ENCODE assay signal across 24 cellular contexts in genomic region chr4:39324897-39325613, GRCh38. TPM values are rescaled to one million over a fixed set of nuclear protein-coding genes. Genes with fewer than 3 reads are reported as not detected.
DNase-seq lines count a peak whose midpoint lies in the region; ATAC-seq and TF ChIP-seq lines count a peak whose summit lies in the region.
"Had no signal": no experiment of that assay in that cellular context is flagged by ENCODE, and none has a peak within 500 bp of the region (broad histone marks: within the 10 kb centered on the region; RNA-seq: fewer than 3 reads in every experiment).

No MANE protein-coding gene starts in this region.

- H3K4me3 ChIP-seq in AG10803 (ENCODE audit: low read length), result no peak overlapping the region
- H3K4me3 ChIP-seq: body of pancreas, vagina had no signal

- H3K27ac Mint-ChIP-seq in nephron, result peak overlapping the region in 2 of 3 experiments; percentile 4 to 77
- no peak overlapping the region for H3K27ac Mint-ChIP-seq in WTC11
- H3K27ac Mint-ChIP-seq: activated naive CD8-positive, alpha-beta T cell had no signal

- no peak overlapping the region for H3K4me3 Mint-ChIP-seq in nephron
- no peak overlapping the region for H3K4me3 Mint-ChIP-seq in WTC11
- H3K4me3 Mint-ChIP-seq: activated naive CD8-positive, alpha-beta T cell; naive thymus-derived CD4-positive, alpha-beta T cell had no signal

- H3K36me3 Mint-ChIP-seq in nephron (ENCODE audit: low read depth) (peaks cover 65% of the 10 kb centered on the region), WTC11 (peaks cover 22% of the 10 kb centered on the region)

- POLR2A ChIA-PET in WTC11 (lab: Charles Lee), result no interaction called here

- ATAC-seq in GM21367 (IDR thresholded peaks at IDR 0.05; ENCODE audit: unreplicated experiment) (no peak), WTC11 (no peak), GM21529 (IDR thresholded peaks at IDR 0.05; ENCODE audit: unreplicated experiment) (no peak)
- ATAC-seq: body of pancreas; naive thymus-derived CD4-positive, alpha-beta T cell; Right ventricle myocardium inferior; sciatic nerve had no signal

- DNase-seq in AG10803 (ENCODE audit: low read depth) (peak; percentile 8), HuH-7 (ENCODE audit: low spot score) (peak; percentile 17), epithelial cell of prostate (ENCODE audit: low read depth, low spot score) (no peak), WTC11 (ENCODE audit: low spot score) (no peak)
- DNase-seq in stimulated activated CD4-positive, alpha-beta T cell treated with anti-CD3 and anti-CD28 coated beads, Interleukin-4, amount 100 ng/mL, for 24 hours, result no peak
- DNase-seq: activated CD4-positive, alpha-beta T cell treated with anti-CD3 and anti-CD28 coated beads for 1 hour; body of pancreas; DMS79; effector memory CD4-positive, alpha-beta T cell; left colon; naive thymus-derived CD4-positive, alpha-beta T cell; NCI-H1048; NCI-H187 treated with DMSO at 0.1 percent for 48 hours; NCI-H2227 treated with DMSO at 0.1 percent for 48 hours; NCI-H748 treated with DMSO at 0.1 percent for 48 hours; stimulated activated CD8-positive, alpha-beta memory T cell treated with anti-CD3 and anti-CD28 coated beads, Interleukin-4, amount 100 ng/mL, for 48 hours; SW 1271 had no signal

- H3K27ac ChIP-seq in epithelial cell of prostate, result peak overlapping the region; percentile 1
- H3K27ac ChIP-seq: vagina had no signal

- H3K4me1 Mint-ChIP-seq in nephron (no peaks in the 10 kb centered on the region), WTC11 (no peaks in the 10 kb centered on the region)

- H3K9me3 Mint-ChIP-seq in nephron (no peaks in the 10 kb centered on the region), WTC11 (no peaks in the 10 kb centered on the region)
- H3K9me3 Mint-ChIP-seq: naive thymus-derived CD4-positive, alpha-beta T cell had no signal

- TF ChIP-seq CTCF in AG10803 (conservative IDR thresholded peaks at IDR 0.05; ENCODE audit: low read length), result no peak
- no peak for TF ChIP-seq CTCF in nephron (IDR thresholded peaks at IDR 0.05; ENCODE audit: unreplicated experiment in 3 of 3)
- TF ChIP-seq CTCF in WTC11 (IDR thresholded peaks at IDR 0.05), result no peak

- CTCF ChIA-PET in WTC11 (lab: Charles Lee), result no interaction called here

- H3K27me3 Mint-ChIP-seq in nephron (ENCODE audit: low read depth) (no peaks in the 10 kb centered on the region), WTC11 (ENCODE audit: low read depth) (no peaks in the 10 kb centered on the region)
- H3K27me3 Mint-ChIP-seq: activated naive CD8-positive, alpha-beta T cell; naive thymus-derived CD4-positive, alpha-beta T cell had no signal

TF ChIP-seq in WTC11, 78 proteins besides CTCF, POLR2A, EP300 and RAD21:
- no peak for TF ChIP-seq ZNF423 (CRISPR knock-in tag; IDR thresholded peaks at IDR 0.05)
- no peak for TF ChIP-seq PREB (CRISPR knock-in tag; IDR thresholded peaks at IDR 0.05; ENCODE audit: borderline replicate concordance)
- TF ChIP-seq ZNF396 (CRISPR knock-in tag; IDR thresholded peaks at IDR 0.05; ENCODE audit: borderline replicate concordance), result no peak
- no peak for TF ChIP-seq E2F5 (CRISPR knock-in tag; IDR thresholded peaks at IDR 0.05)

RNA-seq across cellular contexts. Expression of gene RFC1, which starts 41.1 kb away (rescaled TPM):
- 56.7 to 64.3 TPM (median 59.4 TPM) in 3 replicates for total RNA-seq in WTC11 (2021)

Comparison
In these comparisons a context has a peak if more than half of its experiments do, and no peak if none do; other contexts are left out.
1. DNase-seq: peak in AG10803 (single experiment) and HuH-7 (single experiment); none in epithelial cell of prostate (single experiment), stimulated activated CD4-positive, alpha-beta T cell treated with anti-CD3 and anti-CD28 coated beads, Interleukin-4, amount 100 ng/mL, for 24 hours (single experiment) and WTC11 (single experiment).